ENCODE assay signal across 20 cellular contexts in genomic region chr9:82320566-82320965, GRCh38.
DNase-seq lines count a peak whose midpoint lies in the region; ATAC-seq, FAIRE-seq and TF ChIP-seq lines count a peak whose summit lies in the region.
"Had no signal": no experiment of that assay in that cellular context is flagged by ENCODE, and none has a peak within 500 bp of the region (broad histone marks: within the 10 kb centered on the region; RNA-seq: fewer than 3 reads in every experiment).

No MANE protein-coding gene starts in this region.

- H3K9me3 ChIP-seq in H1 (ENCODE audit: insufficient read depth in 2 of 2, low read depth in 1 of 2, low read length in 1 of 2) (no peaks in the 10 kb centered on the region), osteoblast (ENCODE audit: low read depth, low read length) (no peaks in the 10 kb centered on the region), upper lobe of right lung (no peaks in the 10 kb centered on the region)
- H3K9me3 ChIP-seq: Caco-2 had no signal

- H3K4me3 ChIP-seq in H1 (ENCODE audit: extremely low read depth in 1 of 4, insufficient read depth in 2 of 4, low read depth in 3 of 4, low read length in 4 of 4): no peak overlapping the region
- no peak overlapping the region for H3K4me3 ChIP-seq in osteoblast (ENCODE audit: insufficient read depth, low read length)
- H3K4me3 ChIP-seq in upper lobe of right lung: no peak overlapping the region
- H3K4me3 ChIP-seq: BLaER1 treated with 17β-estradiol and CSF1 and Interleukin-3, amounts not matched to agents 10 nM and 100 nM had no signal

- no peak overlapping the region for H2BK20ac ChIP-seq in H1 (ENCODE audit: low read length)

- no peak overlapping the region for H4K5ac ChIP-seq in H1 (ENCODE audit: insufficient read length, low read depth, low read length)

- H3K4me1 ChIP-seq in H1 (replicated peaks in 1 of 4; ENCODE audit: control insufficient read depth in 3 of 4, insufficient read depth in 4 of 4, low read length in 3 of 4) (no peaks in the 10 kb centered on the region), osteoblast (ENCODE audit: insufficient read depth, low read length) (peaks cover 5% of the 10 kb centered on the region), upper lobe of right lung (no peaks in the 10 kb centered on the region)
- H3K4me1 ChIP-seq: BLaER1 treated with 17β-estradiol and CSF1 and Interleukin-3, amounts not matched to agents 10 nM and 100 nM; Caco-2 had no signal

- H4K20me1 ChIP-seq in H1 (replicated peaks in 1 of 2; ENCODE audit: control insufficient read depth in 1 of 2, insufficient read depth in 2 of 2, low read length in 2 of 2) (no peaks in the 10 kb centered on the region), osteoblast (ENCODE audit: insufficient read depth, low read length) (no peaks in the 10 kb centered on the region)
- H4K20me1 ChIP-seq: BLaER1 treated with 17β-estradiol and CSF1 and Interleukin-3, amounts not matched to agents 10 nM and 100 nM had no signal

- no peaks in the 10 kb centered on the region for H3K79me2 ChIP-seq in H1 (ENCODE audit: control insufficient read depth in 1 of 2, insufficient read depth in 2 of 2, low read length in 2 of 2)
- H3K79me2 ChIP-seq in osteoblast (ENCODE audit: insufficient read depth, low read length): no peaks in the 10 kb centered on the region

- no peak overlapping the region for H3K14ac ChIP-seq in H1 (ENCODE audit: insufficient read length)

- no peak overlapping the region for H3K23ac ChIP-seq in H1 (ENCODE audit: insufficient read length)

- H2AFZ ChIP-seq in H1 (ENCODE audit: low read length) (peak overlapping the region; percentile 76), osteoblast (ENCODE audit: low read length) (peak overlapping the region; percentile 6)

- H3K27ac ChIP-seq in H1 (ENCODE audit: low read depth, low read length): no peak overlapping the region
- H3K27ac ChIP-seq in osteoblast (ENCODE audit: low read depth, low read length): no peak overlapping the region
- H3K27ac ChIP-seq in upper lobe of right lung: no peak overlapping the region
- H3K27ac ChIP-seq: BLaER1 treated with 17β-estradiol and CSF1 and Interleukin-3, amounts not matched to agents 10 nM and 100 nM had no signal

- intact Hi-C loops in upper lobe of right lung (cut with DNase I): no loop called here

- no peaks in the 10 kb centered on the region for H3K79me1 ChIP-seq in H1 (ENCODE audit: low read depth, low read length)

- H2BK120ac ChIP-seq in H1 (replicated peaks; ENCODE audit: low read depth, low read length): no peak overlapping the region

- WGBS in H1 (ENCODE audit: extremely low coverage in 1 of 2, insufficient coverage in 1 of 2, insufficient read length in 1 of 2, insufficient replicate concordance in 2 of 2, low coverage in 1 of 2, low lambda C conversion rate in 2 of 2, missing lambda C conversion rate in 1 of 2), 2 experiments: 91% methylated on average over 1 of the region's 1 CpG; no CpG with 5 or more reads in 1 of the 2 experiments

- no peak overlapping the region for H3K9ac ChIP-seq in H1 (replicated peaks in 1 of 4; ENCODE audit: extremely low read depth in 1 of 4, low read depth in 3 of 4, low read length in 3 of 4)
- H3K9ac ChIP-seq: BLaER1 treated with 17β-estradiol and CSF1 and Interleukin-3, amounts not matched to agents 10 nM and 100 nM had no signal

- H4K91ac ChIP-seq in H1 (replicated peaks; ENCODE audit: insufficient read length, low read length): no peak overlapping the region

- no peak overlapping the region for H3K56ac ChIP-seq in H1 (replicated peaks; ENCODE audit: insufficient read length, low read depth, low read length)

- TF ChIP-seq CTCF in H1 (IDR thresholded peaks at IDR 0.05; ENCODE audit: control extremely low read depth in 1 of 3, insufficient read depth in 1 of 3, low read depth in 1 of 3, low read length in 3 of 3) (no peak), osteoblast (IDR thresholded peaks at IDR 0.05; ENCODE audit: extremely low read depth, low read depth, low read length) (no peak), upper lobe of right lung (IDR thresholded peaks at IDR 0.05) (no peak)

- no peak overlapping the region for H2BK12ac ChIP-seq in H1 (ENCODE audit: low read depth, low read length)

- no peak overlapping the region for H3K4ac ChIP-seq in H1 (replicated peaks; ENCODE audit: insufficient read length, low read depth, low read length)

- H3K27me3 ChIP-seq in H1 (replicated peaks in 1 of 4; ENCODE audit: control insufficient read depth in 3 of 4, extremely low read depth in 1 of 4, insufficient read depth in 3 of 4, low read length in 3 of 4): no peaks in the 10 kb centered on the region
- no peaks in the 10 kb centered on the region for H3K27me3 ChIP-seq in osteoblast (ENCODE audit: insufficient read depth, low read length)
- no peaks in the 10 kb centered on the region for H3K27me3 ChIP-seq in upper lobe of right lung
- H3K27me3 ChIP-seq: BLaER1 treated with 17β-estradiol and CSF1 and Interleukin-3, amounts not matched to agents 10 nM and 100 nM had no signal

- H3K4me2 ChIP-seq in H1 (ENCODE audit: insufficient read depth in 1 of 2, low read depth in 2 of 2, low read length in 2 of 2): no peak overlapping the region
- no peak overlapping the region for H3K4me2 ChIP-seq in osteoblast (ENCODE audit: insufficient read depth, low read length)
- H3K4me2 ChIP-seq: BLaER1 treated with 17β-estradiol and CSF1 and Interleukin-3, amounts not matched to agents 10 nM and 100 nM had no signal

- TF ChIP-seq POLR2A in H1 (IDR thresholded peaks at IDR 0.05; ENCODE audit: control extremely low read depth in 1 of 2, low read depth in 2 of 2, low read length in 2 of 2): no peak

- CTCF ChIA-PET in H1 (lab: Charles Lee; ENCODE audit: partially characterized antibody): interaction anchor here (1.5 kb wide), 1 partner anchor 285 kb away, joined by 3 read pairs; no protein-coding TSS in a partner anchor

- H2BK5ac ChIP-seq in H1 (ENCODE audit: low read depth, low read length): no peak overlapping the region

- H3K23me2 ChIP-seq in H1 (ENCODE audit: low read depth, low read length): no peaks in the 10 kb centered on the region

- H2BK15ac ChIP-seq in H1 (ENCODE audit: low read length): no peak overlapping the region

- TF ChIP-seq EP300 in H1 (IDR thresholded peaks at IDR 0.05; ENCODE audit: borderline replicate concordance in 1 of 2, low read depth in 2 of 2, low read length in 2 of 2): no peak

- FAIRE-seq in H1 (lab: Jason Lieb, UNC): no peak
- FAIRE-seq: G401.6 had no signal

- H3K36me3 ChIP-seq in H1 (ENCODE audit: control insufficient read depth in 2 of 4, insufficient read depth in 4 of 4, low read length in 3 of 4): no peaks in the 10 kb centered on the region
- no peaks in the 10 kb centered on the region for H3K36me3 ChIP-seq in osteoblast (ENCODE audit: insufficient read depth, low read length)
- H3K36me3 ChIP-seq in upper lobe of right lung: no peaks in the 10 kb centered on the region
- H3K36me3 ChIP-seq: BLaER1 treated with 17β-estradiol and CSF1 and Interleukin-3, amounts not matched to agents 10 nM and 100 nM had no signal

- POLR2A ChIA-PET in H1 (lab: Charles Lee; ENCODE audit: partially characterized antibody): no interaction called here

- H2AK5ac ChIP-seq in H1 (ENCODE audit: low read depth, low read length): no peak overlapping the region

- no peak for TF ChIP-seq RAD21 in H1 (IDR thresholded peaks at IDR 0.05 in 1 of 2, conservative IDR thresholded peaks at IDR 0.05 in 1 of 2; ENCODE audit: low read depth in 2 of 2, low read length in 2 of 2)

- no peak overlapping the region for H4K8ac ChIP-seq in H1 (ENCODE audit: extremely low read depth, insufficient read depth, low read length)

- H3K18ac ChIP-seq in H1 (ENCODE audit: extremely low read depth, low read length): no peak overlapping the region

- peak; percentile 20 for DNase-seq in EL
- peak; percentile 33 for DNase-seq in NCI-H226
- no peak for DNase-seq in H1 (ENCODE audit: low read depth in 1 of 2, low spot score in 2 of 2)
- no peak for DNase-seq in osteoblast (ENCODE audit: insufficient read length, low spot score, missing footprints)
- DNase-seq in DMS53 treated with DMSO at 0.1 percent for 48 hours (lab: John Stamatoyannopoulos, UW; ENCODE audit: unreplicated experiment): no peak
- no peak for DNase-seq in upper lobe of right lung
- DNase-seq: Caco-2; CD4-positive, alpha-beta memory T cell; DMS 273 treated with DMSO at 0.1 percent for 48 hours; DND-41; Kasumi-1; NCI-H1694; NCI-H2081; NCI-H2171; NCI-H524 treated with DMSO at 0.1 percent for 48 hours; PC-3; Right ventricle myocardium superior had no signal

- no peak for ATAC-seq in GM18502 (IDR thresholded peaks at IDR 0.05; ENCODE audit: poor library complexity, unreplicated experiment)
- no peak for ATAC-seq in upper lobe of right lung
- ATAC-seq: PC-3 had no signal

TF ChIP-seq in H1, 55 proteins besides CTCF, POLR2A, EP300 and RAD21:
- TF ChIP-seq TEAD4 (IDR thresholded peaks at IDR 0.05; ENCODE audit: low read depth, low read length): no peak
TF ChIP-seq in H1: peak in this region for 0.

Comparison
In these comparisons a context has a peak if more than half of its experiments do, and no peak if none do; other contexts are left out.
1. DNase-seq: peak in EL (single experiment) and NCI-H226 (single experiment); none in H1 (0 of 2), osteoblast (single experiment), DMS53 treated with DMSO at 0.1 percent for 48 hours (single experiment) and upper lobe of right lung (single experiment).